In genomic region chr21:29018540-29018939, GRCh38 we compare ENCODE assay signal across 8 cellular contexts. TPM values are rescaled to one million over a fixed set of nuclear protein-coding genes. Genes with fewer than 3 reads are reported as not detected.
A peak's percentile ranks its signal among the peaks of the same experiment; 100 is the strongest.
DNase-seq lines count a peak whose midpoint lies in the region; ATAC-seq and TF ChIP-seq lines count a peak whose summit lies in the region.

No MANE protein-coding gene starts in this region.

- no peaks in the 10 kb centered on the region for H3K27me3 ChIP-seq in ascending aorta
- no peaks in the 10 kb centered on the region for H3K27me3 ChIP-seq in thyroid gland

- 17 to 30% methylated on average over 12 of the region's 12 CpGs for WGBS in thyroid gland, 2 donors

- H3K4me3 ChIP-seq in ascending aorta, result peak overlapping the region; percentile 76 to 84
- peak overlapping the region; percentile 77 to 98 (median 79) for H3K4me3 ChIP-seq in thyroid gland (replicated peaks in 1 of 3)

- DNase-seq in Right ventricle myocardium superior (no peak), cardiac septum (ENCODE audit: low spot score) (no peak), ascending aorta (ENCODE audit: low spot score in 2 of 2) (no peak), left colon (no peak), thyroid gland (no peak), AML-193 (lab: John Stamatoyannopoulos, UW) (no peak)
- DNase-seq in activated CD4-positive, alpha-beta T cell treated with anti-CD3 and anti-CD28 coated beads for 1 hour, result no peak

- TF ChIP-seq POLR2A in thyroid gland (IDR thresholded peaks at IDR 0.05), result no peak

- H3K36me3 ChIP-seq in ascending aorta (peaks cover 0 to 7% of the 10 kb centered on the region in 2 donors), thyroid gland (no peaks in the 10 kb centered on the region)

- H3K4me1 ChIP-seq in ascending aorta, result peaks cover 0 to 6% of the 10 kb centered on the region in 2 donors
- H3K4me1 ChIP-seq in thyroid gland, result peaks cover 17 to 18% of the 10 kb centered on the region in 2 donors

- peak overlapping the region; percentile 85 to 91 for H3K27ac ChIP-seq in ascending aorta
- peak overlapping the region in 2 of 3 donors; percentile 69 to 81 for H3K27ac ChIP-seq in thyroid gland

- H3K9me3 ChIP-seq in ascending aorta, result no peaks in the 10 kb centered on the region
- H3K9me3 ChIP-seq in thyroid gland, result no peaks in the 10 kb centered on the region

- intact Hi-C loops in Right ventricle myocardium superior (cut with DNase I), result no loop called here
- intact Hi-C loops in cardiac septum (cut with DNase I), result loop anchor here (2.0 kb wide), 1 partner anchor 16 kb away; no protein-coding TSS in a partner anchor
- intact Hi-C loops in ascending aorta (cut with DNase I), result no loop called here
- intact Hi-C loops in left colon (cut with DNase I, micrococcal nuclease), result no loop called here
- intact Hi-C loops in thyroid gland (cut with DNase I), result no loop called here

- ATAC-seq in Right ventricle myocardium superior (ENCODE audit: poor library complexity) (peak; percentile 35), HG03571 (IDR thresholded peaks at IDR 0.05; ENCODE audit: unreplicated experiment) (peak; percentile 8), left colon (peak; percentile 47)

- TF ChIP-seq CTCF in ascending aorta (IDR thresholded peaks at IDR 0.05), result no peak
- no peak for TF ChIP-seq CTCF in thyroid gland (IDR thresholded peaks at IDR 0.05)

RNA-seq across cellular contexts. Expression of gene RWDD2B, which starts 0.6 kb away (rescaled TPM):
- total RNA-seq in Right ventricle myocardium superior (13.6 TPM), cardiac septum (10.3 TPM), ascending aorta (1.7 TPM), left colon (1 to 10 TPM; 8.2 to 9.2 TPM), thyroid gland (10 to 100 TPM; 11.1 to 17.7 (median 13.3) TPM)

RNA-seq across cellular contexts. Expression of gene USP16, which starts 5.9 kb away (rescaled TPM):
- 29.1 TPM for total RNA-seq in Right ventricle myocardium superior
- total RNA-seq in cardiac septum, result 37.8 TPM
- 7.2 TPM for total RNA-seq in ascending aorta
- 10 to 100 TPM; 33.4 to 36.1 TPM for total RNA-seq in left colon
- 10 to 100 TPM; 40.0 to 53.4 (median 45.7) TPM for total RNA-seq in thyroid gland

RNA-seq across cellular contexts. Expression of gene LTN1, which starts 25.9 kb away (rescaled TPM):
- total RNA-seq in Right ventricle myocardium superior, result 16.1 TPM
- total RNA-seq in cardiac septum, result 18.6 TPM
- total RNA-seq in ascending aorta, result 5.6 TPM
- 10 to 100 TPM; 25.9 to 28.5 TPM for total RNA-seq in left colon
- 10 to 100 TPM; 25.5 to 45.3 (median 28.8) TPM for total RNA-seq in thyroid gland

RNA-seq across cellular contexts. Expression of gene CCT8, which starts 54.9 kb away (rescaled TPM):
- 108 TPM for total RNA-seq in Right ventricle myocardium superior
- total RNA-seq in cardiac septum, result 116 TPM
- 36.7 TPM for total RNA-seq in ascending aorta
- total RNA-seq in left colon, result 10 to 100 TPM; 79.6 to 86.4 TPM
- total RNA-seq in thyroid gland, result 10 to 100 TPM; 75.4 to 99.3 (median 86.7) TPM
